In genomic region chr16:11034005-11034404, GRCh38 we compare ENCODE assay signal across 12 cellular contexts.
DNase-seq lines count a peak whose midpoint lies in the region; ATAC-seq and TF ChIP-seq lines count a peak whose summit lies in the region.
"Had no signal": no experiment of that assay in that cellular context is flagged by ENCODE, and none has a peak within 500 bp of the region (broad histone marks: within the 10 kb centered on the region; RNA-seq: fewer than 3 reads in every experiment).

No MANE protein-coding gene starts in this region.

- peaks cover 3 to 23% of the 10 kb centered on the region in 2 experiments; a peak in 1 of 4 replicates for H3K79me1 ChIP-seq in IMR-90 (ENCODE audit: low read depth in 1 of 2, low read length in 2 of 2)

- H2AFZ ChIP-seq in IMR-90 (replicated peaks; ENCODE audit: low read length, poor library complexity): no peak overlapping the region

- H2AK9ac ChIP-seq in IMR-90 (replicated peaks; ENCODE audit: low read depth, low read length, poor library complexity): no peak overlapping the region

- peak overlapping the region; percentile 53; the same call in 1 of the 2 replicates for H2BK20ac ChIP-seq in IMR-90 (ENCODE audit: low read depth, low read length)

- H3K9me3 ChIP-seq in IMR-90 (ENCODE audit: control insufficient read depth, insufficient read depth, low read length): no peaks in the 10 kb centered on the region; the same call in 1 of the 2 replicates
- H3K9me3 ChIP-seq in body of pancreas: no peaks in the 10 kb centered on the region
- no peaks in the 10 kb centered on the region for H3K9me3 ChIP-seq in right cardiac atrium (ENCODE audit: control insufficient read depth, low read length)
- H3K9me3 ChIP-seq in subcutaneous abdominal adipose tissue (ENCODE audit: control insufficient read depth in 5 of 5, low read length in 5 of 5): peaks cover 0 to 5% (median 0%) of the 10 kb centered on the region in 5 donors

- H4K5ac ChIP-seq in IMR-90 (ENCODE audit: low read depth, low read length): peak overlapping the region; percentile 58; the same call in 1 of the 2 replicates

- H3K4me1 ChIP-seq in IMR-90 (ENCODE audit: control insufficient read depth, insufficient read depth, low read length) (peaks cover 37% of the 10 kb centered on the region), body of pancreas (no peaks in the 10 kb centered on the region), right cardiac atrium (ENCODE audit: control insufficient read depth, insufficient read depth, low read length) (peaks cover 13% of the 10 kb centered on the region), subcutaneous abdominal adipose tissue (ENCODE audit: control insufficient read depth in 5 of 5, insufficient read depth in 5 of 5, low read length in 5 of 5) (peaks cover 6 to 33% (median 24%) of the 10 kb centered on the region in 5 donors)
- H3K4me1 ChIP-seq: SJCRH30 had no signal

- no peak overlapping the region for H3K9ac ChIP-seq in IMR-90 (ENCODE audit: low read depth, low read length)
- no peak overlapping the region for H3K9ac ChIP-seq in subcutaneous abdominal adipose tissue (ENCODE audit: low read length in 5 of 5)

- H3K27me3 ChIP-seq in IMR-90 (ENCODE audit: control insufficient read depth, insufficient read depth, low read length): no peaks in the 10 kb centered on the region
- no peaks in the 10 kb centered on the region for H3K27me3 ChIP-seq in body of pancreas
- no peaks in the 10 kb centered on the region for H3K27me3 ChIP-seq in right cardiac atrium (ENCODE audit: control insufficient read depth, insufficient read depth)
- no peaks in the 10 kb centered on the region for H3K27me3 ChIP-seq in subcutaneous abdominal adipose tissue (ENCODE audit: control insufficient read depth in 5 of 5, insufficient read depth in 4 of 5, low read length in 5 of 5)
- H3K27me3 ChIP-seq: SJCRH30 had no signal

- POLR2A ChIA-PET in IMR-90 (lab: Charles Lee; ENCODE audit: unreplicated experiment): no interaction called here

- BruUV-seq in IMR-90 (replicated peaks; lab: Mats Ljungman, UMichigan): no TSS peak

- dilution Hi-C loops in IMR-90 (cut with HindIII; ENCODE audit: low sequenced_read_pairs, unreplicated experiment): no loop called here

- H2BK5ac ChIP-seq in IMR-90 (ENCODE audit: low read depth, low read length, poor library complexity, severe bottlenecking): peak overlapping the region; percentile 38

- peak overlapping the region; percentile 90; the same call in 1 of the 2 replicates for H3K27ac ChIP-seq in IMR-90 (ENCODE audit: insufficient read depth, low read length)
- H3K27ac ChIP-seq in body of pancreas: no peak overlapping the region
- H3K27ac ChIP-seq in right cardiac atrium (ENCODE audit: low read length): peak overlapping the region; percentile 27
- peak overlapping the region; percentile 71 for H3K27ac ChIP-seq in subcutaneous abdominal adipose tissue (ENCODE audit: low read depth, low read length)
- H3K27ac ChIP-seq: SJCRH30 had no signal

- no peak for ATAC-seq in IMR-90 (ENCODE audit: low read depth)
- ATAC-seq in body of pancreas: peak; percentile 30
- peak; percentile 29 to 33 for ATAC-seq in right cardiac atrium
- no peak for ATAC-seq in HG03159 (IDR thresholded peaks at IDR 0.05; ENCODE audit: unreplicated experiment)
- ATAC-seq: activated naive CD4-positive, alpha-beta T cell treated with anti-CD3 and anti-CD28 coated beads, Interleukin-2, amount 50 U/mL, for 72 hours had no signal

- TF ChIP-seq RAD21 in IMR-90 (IDR thresholded peaks at IDR 0.05; ENCODE audit: low read length): no peak

- H4K20me1 ChIP-seq in IMR-90 (ENCODE audit: insufficient read depth, low read length): no peaks in the 10 kb centered on the region

- H3K14ac ChIP-seq in IMR-90 (replicated peaks; ENCODE audit: low read depth, low read length): peak overlapping the region; percentile 8; the same call in 1 of the 2 replicates

- peak overlapping the region; percentile 18; the same call in 1 of the 2 replicates for H2AK5ac ChIP-seq in IMR-90 (ENCODE audit: low read depth, low read length)

- H2BK120ac ChIP-seq in IMR-90 (ENCODE audit: low read depth, low read length): peak overlapping the region; percentile 43

- H3K36me3 ChIP-seq in IMR-90 (ENCODE audit: control insufficient read depth, insufficient read depth, low read length) (peaks cover 20% of the 10 kb centered on the region; the same call in 1 of the 2 replicates), body of pancreas (replicated peaks in 1 of 2; ENCODE audit: insufficient read depth in 1 of 2, low read depth in 2 of 2) (peaks cover 0 to 3% of the 10 kb centered on the region in 2 donors), subcutaneous abdominal adipose tissue (ENCODE audit: control insufficient read depth in 5 of 5, insufficient read depth in 5 of 5, low read length in 5 of 5) (peaks cover 2 to 50% (median 10%) of the 10 kb centered on the region in 5 donors)

- CTCF ChIA-PET in IMR-90 (lab: Yijun Ruan, JAX): interaction anchor here (0.6 kb wide), 1 partner anchor 11 kb away, joined by 6 read pairs; no protein-coding TSS in a partner anchor

- in situ Hi-C loops in IMR-90 (cut with MboI; ENCODE audit: low sequenced_read_pairs): no loop called here

- 39% methylated on average over 5 of the region's 7 CpGs; no CpG with 5 or more reads in 1 of the 2 experiments for WGBS in IMR-90 (ENCODE audit: extremely low coverage in 2 of 2, insufficient read length in 1 of 2), 2 experiments
- 67 to 91% methylated on average over 7 of the region's 7 CpGs for WGBS in body of pancreas, 2 donors
- WGBS in right cardiac atrium: 68% methylated on average over 7 of the region's 7 CpGs

- no peak overlapping the region for H3K23ac ChIP-seq in IMR-90 (ENCODE audit: low read depth, low read length)

- intact Hi-C loops in IMR-90 (cut with micrococcal nuclease): loop anchor here (5.0 kb wide), 2 partner anchors 53 to 218 kb away; no protein-coding TSS in a partner anchor
- intact Hi-C loops in body of pancreas (cut with DNase I): no loop called here
- intact Hi-C loops in right cardiac atrium (cut with DNase I): no loop called here

- H2BK15ac ChIP-seq in IMR-90 (ENCODE audit: low read depth, low read length): no peak overlapping the region; the same call in 2 of the 3 replicates

- no peak overlapping the region; the same call in 1 of the 2 replicates for H3K4me2 ChIP-seq in IMR-90 (ENCODE audit: low read depth, low read length)

- H4K8ac ChIP-seq in IMR-90 (ENCODE audit: low read depth in 2 of 2, low read length in 2 of 2): peak overlapping the region in 1 of 2 experiments; percentile 29; a peak in 2 of 4 replicates

- H3K56ac ChIP-seq in IMR-90 (ENCODE audit: extremely low read depth, insufficient read depth, low read length): no peak overlapping the region

- peak overlapping the region; percentile 57; the same call in 1 of the 2 replicates for H4K91ac ChIP-seq in IMR-90 (ENCODE audit: insufficient read depth, low read depth, low read length)

- no peak for TF ChIP-seq POLR2A in IMR-90 (IDR thresholded peaks at IDR 0.05; ENCODE audit: low read depth, low read length)
- no peak for TF ChIP-seq POLR2A in body of pancreas (IDR thresholded peaks at IDR 0.05)

- peaks cover 21% of the 10 kb centered on the region for H3K9me1 ChIP-seq in IMR-90 (ENCODE audit: insufficient read depth, low read length)

- TF ChIP-seq CTCF in IMR-90 (conservative IDR thresholded peaks at IDR 0.05; ENCODE audit: low read depth, low read length) (no peak), body of pancreas (IDR thresholded peaks at IDR 0.05) (no peak)

- peak; percentile 92 for DNase-seq in IMR-90
- peak in 2 of 4 donors; percentile 16 to 44 for DNase-seq in body of pancreas
- no peak for DNase-seq in right cardiac atrium
- DNase-seq in hepatic stellate cell (ENCODE audit: low spot score): no peak
- DNase-seq in activated CD8-positive, alpha-beta memory T cell treated with anti-CD3 and anti-CD28 coated beads, Interleukin-2, amount 50 U/mL, for 4 hours: no peak
- DNase-seq: activated CD4-positive, CD25-positive, alpha-beta regulatory T cell treated with anti-CD3 and anti-CD28 coated beads, Interleukin-2, amount 50 U/mL, for 72 hours; DMS 273 treated with DMSO at 0.1 percent for 48 hours; retina; SJCRH30 had no signal

- peak overlapping the region; percentile 72 for H3K18ac ChIP-seq in IMR-90 (ENCODE audit: low read depth, low read length)

- H3K4me3 ChIP-seq in IMR-90 (ENCODE audit: insufficient read depth, low read depth, low read length) (no peak overlapping the region), body of pancreas (no peak overlapping the region), right cardiac atrium (ENCODE audit: low read length) (no peak overlapping the region), subcutaneous abdominal adipose tissue (ENCODE audit: low read depth in 1 of 5, low read length in 5 of 5) (no peak overlapping the region)
- H3K4me3 ChIP-seq: SJCRH30 had no signal

- peak overlapping the region; percentile 40; the same call in 1 of the 2 replicates for H3K4ac ChIP-seq in IMR-90 (ENCODE audit: low read depth, low read length)

TF ChIP-seq in IMR-90, 13 proteins besides CTCF, POLR2A, EP300 and RAD21:
- TF ChIP-seq USF2 (IDR thresholded peaks at IDR 0.05; ENCODE audit: low read depth, low read length) (no peak), CEBPB (IDR thresholded peaks at IDR 0.05; ENCODE audit: low read depth, low read length) (peak; percentile 87)

Comparison
In these comparisons a context has a peak if more than half of its experiments do, and no peak if none do; other contexts are left out.
1. ATAC-seq: peak in body of pancreas (single experiment) and right cardiac atrium (2 of 2); none in IMR-90 (single experiment) and HG03159 (single experiment).
2. H3K27ac ChIP-seq: peak in IMR-90 (single experiment), right cardiac atrium (single experiment) and subcutaneous abdominal adipose tissue (single experiment); none in body of pancreas (0 of 4).